In the genomic region with DNA sequence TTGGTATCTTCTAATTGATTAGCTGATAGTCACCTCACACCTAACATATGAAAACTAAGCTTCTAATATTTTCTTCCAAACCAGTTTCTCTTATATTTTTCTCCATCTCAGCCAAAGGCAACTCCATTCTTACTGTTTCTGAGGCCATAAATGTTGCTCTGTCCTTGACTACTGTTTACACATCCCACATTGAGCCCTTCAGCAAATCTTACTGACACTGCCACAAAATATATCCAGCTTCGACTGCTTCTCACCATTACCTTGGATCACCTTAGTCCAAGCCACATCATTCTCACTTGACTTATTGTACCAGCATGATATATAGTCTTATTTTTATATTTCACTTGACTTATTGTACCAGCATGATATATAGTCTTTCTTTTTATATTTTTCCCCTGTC, we compare ENCODE assay signal across 34 cellular contexts.
DNase-seq lines count a peak whose midpoint lies in the region; ATAC-seq, FAIRE-seq and TF ChIP-seq lines count a peak whose summit lies in the region.
"Had no signal": no experiment of that assay in that cellular context is flagged by ENCODE, and none has a peak within 500 bp of the region (broad histone marks: within the 10 kb centered on the region; RNA-seq: fewer than 3 reads in every experiment).

No MANE protein-coding gene starts in this region.

- TF ChIP-seq POLR2A in HepG2 (IDR thresholded peaks at IDR 0.05; ENCODE audit: insufficient read depth in 1 of 2, low read depth in 2 of 2, low read length in 2 of 2): no peak
- no peak for TF ChIP-seq POLR2A in right lobe of liver (IDR thresholded peaks at IDR 0.05)

- DNase-seq in HepG2 (ENCODE audit: low spot score): peak; percentile 3
- DNase-seq in right lobe of liver: no peak
- DNase-seq in nephron progenitor cell: no peak
- no peak for DNase-seq in psoas muscle
- DNase-seq in immature natural killer cell: no peak
- DNase-seq in GM03348 (ENCODE audit: low spot score): no peak
- DNase-seq: 8988T; ACHN; AML-193; BE2C; C1 segment of cervical spinal cord; Caco-2; Calu3; CD4-positive, alpha-beta memory T cell; CD4-positive, alpha-beta T cell; CD4-positive, CD25-positive, alpha-beta regulatory T cell; CD8-positive, alpha-beta memory T cell; CD8-positive, alpha-beta T cell; COR-L47; DMS 273 treated with DMSO at 0.1 percent for 48 hours; DMS53; DMS79; DMS79 treated with DMSO at 0.1 percent for 48 hours; DND-41; EL had no signal

- H3K27me3 Mint-ChIP-seq in nephron progenitor cell (ENCODE audit: low read depth, poor library complexity) (no peaks in the 10 kb centered on the region), immature natural killer cell (ENCODE audit: low read depth in 3 of 3) (no peaks in the 10 kb centered on the region)
- H3K27me3 Mint-ChIP-seq: B cell; CD4-positive, alpha-beta memory T cell; CD4-positive, alpha-beta T cell; CD4-positive, CD25-positive, alpha-beta regulatory T cell; CD8-positive, alpha-beta memory T cell had no signal

- in situ Hi-C loops in HepG2 (cut with HindIII; ENCODE audit: extremely low pct_ligation_motif_present, low pct_unique_long_range_greater_than_20kb): no loop called here

- H3K4me3 ChIP-seq in HepG2 (replicated peaks in 1 of 3; ENCODE audit: insufficient read depth in 1 of 3, low read depth in 2 of 3, low read length in 3 of 3) (no peak overlapping the region), right lobe of liver (no peak overlapping the region), psoas muscle (no peak overlapping the region)
- H3K4me3 ChIP-seq: A549; BLaER1; BLaER1 treated with 17β-estradiol and CSF1 and Interleukin-3, amounts not matched to agents 10 nM and 100 nM had no signal

- H3K4me3 Mint-ChIP-seq in nephron progenitor cell (no peak overlapping the region), immature natural killer cell (no peak overlapping the region)
- H3K4me3 Mint-ChIP-seq: B cell; CD14-positive monocyte; CD4-positive, alpha-beta memory T cell; CD4-positive, alpha-beta T cell; CD4-positive, CD25-positive, alpha-beta regulatory T cell; CD8-positive, alpha-beta memory T cell; CD8-positive, alpha-beta T cell had no signal

- peak; percentile 8 for FAIRE-seq in HepG2 (lab: Jason Lieb, UNC)
- FAIRE-seq: A204.1, A549, D721Med had no signal

- H3K4me1 Mint-ChIP-seq in nephron progenitor cell (peaks cover 16% of the 10 kb centered on the region), immature natural killer cell (peaks cover 0 to 2% of the 10 kb centered on the region in 2 donors)
- H3K4me1 Mint-ChIP-seq: CD4-positive, alpha-beta memory T cell; CD4-positive, CD25-positive, alpha-beta regulatory T cell; CD8-positive, alpha-beta memory T cell had no signal

- peak overlapping the region; percentile 6 for H3K27ac Mint-ChIP-seq in nephron progenitor cell
- H3K27ac Mint-ChIP-seq in immature natural killer cell: no peak overlapping the region
- H3K27ac Mint-ChIP-seq: B cell; CD14-positive monocyte; CD4-positive, alpha-beta memory T cell; CD4-positive, alpha-beta T cell; CD4-positive, CD25-positive, alpha-beta regulatory T cell; CD8-positive, alpha-beta T cell had no signal

- no peak for TF ChIP-seq RAD21 in HepG2 (CRISPR knock-in tag; IDR thresholded peaks at IDR 0.05)

- intact Hi-C loops in HepG2 (cut with micrococcal nuclease; ENCODE audit: unreplicated experiment): no loop called here
- intact Hi-C loops in right lobe of liver (cut with DNase I): no loop called here
- intact Hi-C loops in psoas muscle (cut with DNase I): no loop called here

- no peak overlapping the region for H2AFZ ChIP-seq in HepG2 (ENCODE audit: low read length)

- BruUV-seq in HepG2 (replicated peaks; lab: Mats Ljungman, UMichigan): no TSS peak

- H3K27me3 ChIP-seq in HepG2 (ENCODE audit: control insufficient read depth in 1 of 2, insufficient read depth in 2 of 2, low read length in 2 of 2): no peaks in the 10 kb centered on the region
- no peaks in the 10 kb centered on the region for H3K27me3 ChIP-seq in right lobe of liver
- H3K27me3 ChIP-seq in psoas muscle (ENCODE audit: insufficient read depth in 3 of 3, low read length in 2 of 3): no peaks in the 10 kb centered on the region
- H3K27me3 ChIP-seq: BE2C; BLaER1; BLaER1 treated with 17β-estradiol and CSF1 and Interleukin-3, amounts not matched to agents 10 nM and 100 nM had no signal

- ATAC-seq in HepG2: peak; percentile 71; the same call in 2 of the 3 replicates
- no peak for ATAC-seq in right lobe of liver
- no peak for ATAC-seq in psoas muscle
- ATAC-seq: A549; CD8-positive, alpha-beta T cell had no signal

- H3K27ac ChIP-seq in HepG2 (ENCODE audit: extremely low read length, insufficient read depth, low read length) (no peak overlapping the region), right lobe of liver (no peak overlapping the region), psoas muscle (peak overlapping the region; percentile 11)
- H3K27ac ChIP-seq: 22Rv1; A549; BLaER1; BLaER1 treated with 17β-estradiol and CSF1 and Interleukin-3, amounts not matched to agents 10 nM and 100 nM; C4-2B had no signal

- H3K36me3 Mint-ChIP-seq in nephron progenitor cell (ENCODE audit: low read depth) (no peaks in the 10 kb centered on the region), immature natural killer cell (peaks cover 0 to 3% (median 0%) of the 10 kb centered on the region in 3 donors)
- H3K36me3 Mint-ChIP-seq: CD14-positive monocyte; CD4-positive, alpha-beta memory T cell; CD4-positive, CD25-positive, alpha-beta regulatory T cell had no signal

- no peaks in the 10 kb centered on the region for H3K36me3 ChIP-seq in HepG2 (replicated peaks in 1 of 2; ENCODE audit: control insufficient read depth in 1 of 2, insufficient read depth in 2 of 2, low read length in 2 of 2)
- H3K36me3 ChIP-seq in right lobe of liver: no peaks in the 10 kb centered on the region
- no peaks in the 10 kb centered on the region for H3K36me3 ChIP-seq in psoas muscle (ENCODE audit: insufficient read depth in 1 of 2, low read depth in 1 of 2)
- H3K36me3 ChIP-seq: BE2C; BLaER1; BLaER1 treated with 17β-estradiol and CSF1 and Interleukin-3, amounts not matched to agents 10 nM and 100 nM had no signal

- no peak for TF ChIP-seq CTCF in HepG2 (CRISPR knock-in tag; IDR thresholded peaks at IDR 0.05)
- TF ChIP-seq CTCF in right lobe of liver (IDR thresholded peaks at IDR 0.05): no peak
- no peak for TF ChIP-seq CTCF in nephron progenitor cell (IDR thresholded peaks at IDR 0.05)
- no peak for TF ChIP-seq CTCF in psoas muscle (IDR thresholded peaks at IDR 0.05)

- no peaks in the 10 kb centered on the region for H3K79me2 ChIP-seq in HepG2 (ENCODE audit: insufficient read depth, low read length)

- CTCF ChIA-PET in HepG2 (lab: Yijun Ruan, JAX; ENCODE audit: low intra/inter-chr PET ratio, low total read pairs): no interaction called here

- 60% methylated on average over 1 of the region's 1 CpG for WGBS in HepG2 (ENCODE audit: low lambda C conversion rate)
- WGBS in right lobe of liver (ENCODE audit: insufficient coverage, low coverage, low lambda C conversion rate, missing lambda C conversion rate): 76% methylated on average over 1 of the region's 1 CpG
- 75 to 84% (median 83%) methylated on average over 1 of the region's 1 CpG for WGBS in psoas muscle, 3 donors

- H4K20me1 ChIP-seq in HepG2 (ENCODE audit: insufficient read depth, low read length): no peaks in the 10 kb centered on the region
- H4K20me1 ChIP-seq: BLaER1; BLaER1 treated with 17β-estradiol and CSF1 and Interleukin-3, amounts not matched to agents 10 nM and 100 nM had no signal

- no peaks in the 10 kb centered on the region for H3K9me3 ChIP-seq in HepG2 (ENCODE audit: low read length)
- H3K9me3 ChIP-seq in right lobe of liver: no peaks in the 10 kb centered on the region
- no peaks in the 10 kb centered on the region for H3K9me3 ChIP-seq in psoas muscle
- H3K9me3 ChIP-seq: A549; BE2C; BLaER1; BLaER1 treated with 17β-estradiol and CSF1 and Interleukin-3, amounts not matched to agents 10 nM and 100 nM; Caco-2 had no signal

- POLR2A ChIA-PET in HepG2 (lab: Yijun Ruan, JAX): no interaction called here

- H3K4me2 ChIP-seq in HepG2 (ENCODE audit: low read depth, low read length): no peak overlapping the region
- H3K4me2 ChIP-seq: A549; BLaER1; BLaER1 treated with 17β-estradiol and CSF1 and Interleukin-3, amounts not matched to agents 10 nM and 100 nM had no signal

- H3K9me3 Mint-ChIP-seq in nephron progenitor cell (no peaks in the 10 kb centered on the region), immature natural killer cell (peaks cover 0 to 17% (median under 1%) of the 10 kb centered on the region in 6 donors)
- H3K9me3 Mint-ChIP-seq: CD4-positive, alpha-beta T cell had no signal

- TF ChIP-seq EP300 in HepG2 (IDR thresholded peaks at IDR 0.05; ENCODE audit: low read depth in 2 of 2, low read length in 2 of 2) (no peak), HepG2 (CRISPR knock-in tag; IDR thresholded peaks at IDR 0.05; ENCODE audit: borderline replicate concordance) (no peak)

- peaks cover 36% of the 10 kb centered on the region for H3K4me1 ChIP-seq in HepG2 (ENCODE audit: insufficient read depth, low read length)
- H3K4me1 ChIP-seq in right lobe of liver: peaks cover 0 to 2% (median 0%) of the 10 kb centered on the region in 4 donors
- H3K4me1 ChIP-seq in psoas muscle: no peaks in the 10 kb centered on the region
- H3K4me1 ChIP-seq: BLaER1 had no signal

- H3K9ac ChIP-seq in HepG2 (ENCODE audit: insufficient read depth, low read depth, low read length): no peak overlapping the region
- H3K9ac ChIP-seq: BLaER1; BLaER1 treated with 17β-estradiol and CSF1 and Interleukin-3, amounts not matched to agents 10 nM and 100 nM had no signal

TF ChIP-seq in HepG2, 621 proteins besides CTCF, POLR2A, EP300 and RAD21 (continues in another document):
- peak; percentile 36; the same call in 1 of the 2 replicates for TF ChIP-seq FOXA3 (CRISPR knock-in tag; IDR thresholded peaks at IDR 0.05)
